ENCODE assay signal across 8 cellular contexts in genomic region chrX:70434352-70434866, GRCh38. TPM values are rescaled to one million over a fixed set of nuclear protein-coding genes. Genes with fewer than 3 reads are reported as not detected.
A peak's percentile ranks its signal among the peaks of the same experiment; 100 is the strongest.
DNase-seq lines count a peak whose midpoint lies in the region; ATAC-seq and TF ChIP-seq lines count a peak whose summit lies in the region.

No MANE protein-coding gene starts in this region.

- H3K9me3 ChIP-seq in AG04450 (ENCODE audit: control insufficient read depth, insufficient read depth, low read length) (no peaks in the 10 kb centered on the region), colonic mucosa (no peaks in the 10 kb centered on the region)

- no peaks in the 10 kb centered on the region for H3K4me1 ChIP-seq in colonic mucosa

- DNase-seq in AG04450 (ENCODE audit: low read depth, low spot score), result peak; percentile 29
- peak; percentile 60 for DNase-seq in NCI-H226
- DNase-seq in colonic mucosa, result peak; percentile 92
- DNase-seq in stimulated activated CD4-positive, alpha-beta T cell treated with anti-CD3 and anti-CD28 coated beads, Interleukin-15, amount 100 ng/mL, for 48 hours (ENCODE audit: low read depth in 2 of 2), result peak; percentile 29 to 63

- TF ChIP-seq CTCF in AG04450 (IDR thresholded peaks at IDR 0.05; ENCODE audit: low read depth, low read length) (no peak), colonic mucosa (IDR thresholded peaks at IDR 0.05) (no peak)

- peak overlapping the region; percentile 37 to 73 for H3K9ac ChIP-seq in colonic mucosa (ENCODE audit: low read depth in 2 of 2, low read length in 2 of 2)

- intact Hi-C loops in colonic mucosa (cut with DNase I), result no loop called here

- POLR2A ChIA-PET in AG04450 (lab: Yijun Ruan, JAX), result no interaction called here

- H3K27me3 ChIP-seq in AG04450 (ENCODE audit: control insufficient read depth, insufficient read depth, low read length) (no peaks in the 10 kb centered on the region), colonic mucosa (peaks cover 5% of the 10 kb centered on the region), layer of hippocampus (ENCODE audit: control insufficient read depth, insufficient read depth, low read length) (no peaks in the 10 kb centered on the region)

- CTCF ChIA-PET in AG04450 (lab: Charles Lee), result interaction anchor here (0.6 to 3.7 kb wide), 7 partner anchors 17 to 301 kb away, joined by 3 to 19 read pairs (median 4); partner anchors contain the start of gene IGBP1

- H3K4me3 ChIP-seq in AG04450 (ENCODE audit: low read depth, low read length) (peak overlapping the region; percentile 78), colonic mucosa (peak overlapping the region; percentile 49)

- ATAC-seq in GM19023 (IDR thresholded peaks at IDR 0.05; ENCODE audit: unreplicated experiment) (peak; percentile 60), HG03159 (IDR thresholded peaks at IDR 0.05; ENCODE audit: unreplicated experiment) (peak; percentile 40)
- peak; percentile 61 to 71 for ATAC-seq in activated CD4-positive, CD25-positive, alpha-beta regulatory T cell treated with anti-CD3 and anti-CD28 coated beads, Interleukin-2, amount 50 U/mL, for 24 hours

- peak overlapping the region; percentile 83 for H3K27ac ChIP-seq in AG04450 (ENCODE audit: low read depth, low read length)
- H3K27ac ChIP-seq in colonic mucosa, result peak overlapping the region; percentile 75
- peak overlapping the region; percentile 77 for H3K27ac ChIP-seq in layer of hippocampus (ENCODE audit: low read depth, low read length)

- H3K36me3 ChIP-seq in colonic mucosa, result no peaks in the 10 kb centered on the region

RNA-seq across cellular contexts. Expression of gene DLG3, which starts 10.2 kb away (rescaled TPM):
- polyA plus RNA-seq in AG04450 (2011; rRNA removed), result 28.3 and 29.2 TPM in 2 replicates
- polyA minus RNA-seq in AG04450 (2011; rRNA and poly(A)+ RNA removed), result 22.5 and 22.7 TPM in 2 replicates
- total RNA-seq in colonic mucosa, result 10 to 100 TPM; 68.9 to 78.9 TPM

RNA-seq across cellular contexts. Expression of gene GDPD2, which starts 11.3 kb away (rescaled TPM):
- polyA plus RNA-seq in AG04450 (2011; rRNA removed), result not detected in 2 replicates
- not detected in 2 replicates for polyA minus RNA-seq in AG04450 (2011; rRNA and poly(A)+ RNA removed)
- total RNA-seq in colonic mucosa, result 10 to 100 TPM in 1 of 2 donors, 1 to 10 TPM in 1; 5.0 to 15.3 TPM

Comparison
In these comparisons a context has a peak if more than half of its experiments do, and no peak if none do; other contexts are left out.
1. Peak in every context shown above with its lines: DNase-seq, ATAC-seq, H3K4me3 ChIP-seq and H3K27ac ChIP-seq.
2. DNase-seq: peak in every context shown above with its lines; median percentile 92 in colonic mucosa; 60 in NCI-H226; 46 in stimulated activated CD4-positive, alpha-beta T cell treated with anti-CD3 and anti-CD28 coated beads, Interleukin-15, amount 100 ng/mL, for 48 hours; 29 in AG04450.